ENCODE assay signal across 8 cellular contexts in the genomic region with DNA sequence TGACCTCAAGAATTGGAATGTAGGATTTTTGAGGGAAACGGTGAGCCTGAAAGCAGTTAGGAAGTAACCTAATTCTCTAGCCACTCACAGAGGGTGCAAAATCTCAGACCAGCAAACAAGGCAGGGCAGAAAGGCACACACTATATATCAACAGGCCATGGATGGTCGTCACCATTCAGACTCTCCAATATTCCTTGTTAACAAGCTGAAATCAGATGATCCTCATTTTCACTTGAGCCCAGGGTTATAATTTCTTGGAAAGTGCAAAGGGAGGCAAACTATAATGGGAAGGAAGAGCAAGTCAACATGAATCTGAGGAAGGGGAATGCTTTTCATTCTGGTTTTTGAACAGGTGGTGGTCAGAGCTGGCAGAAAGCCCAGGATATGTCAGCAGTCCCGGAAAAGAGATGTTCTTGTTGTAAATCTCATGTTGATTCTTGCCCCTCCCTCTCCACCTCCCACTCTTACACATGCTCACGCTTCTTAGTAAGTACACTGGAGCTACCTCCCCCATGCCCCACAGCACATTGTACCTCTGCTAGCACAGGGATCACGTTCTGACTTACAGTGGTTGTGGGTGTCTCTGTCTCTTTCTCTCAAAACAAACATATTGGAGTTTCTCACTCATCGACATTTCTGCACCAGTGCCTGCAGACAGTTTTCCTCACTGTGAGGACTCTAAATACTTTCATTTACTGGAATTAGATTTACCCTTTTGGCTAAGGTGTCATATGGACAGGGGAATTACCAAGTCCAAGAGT.
DNase-seq lines count a peak whose midpoint lies in the region; ATAC-seq lines count a peak whose summit lies in the region.
"Had no signal": no experiment of that assay in that cellular context is flagged by ENCODE, and none has a peak within 500 bp of the region (broad histone marks: within the 10 kb centered on the region; RNA-seq: fewer than 3 reads in every experiment).

No MANE protein-coding gene starts in this region.

- H3K27me3 ChIP-seq in effector memory CD4-positive, alpha-beta T cell (replicated peaks; ENCODE audit: control insufficient read depth, insufficient read depth, low read length, poor library complexity, severe bottlenecking) = no peaks in the 10 kb centered on the region

- H3K27ac Mint-ChIP-seq in activated CD8-positive, alpha-beta memory T cell treated with anti-CD3 and anti-CD28 coated beads, Interleukin-2, amount 10 ng/mL, durations not matched to agents 7 days and 5 days = peak overlapping the region; percentile 84

- ATAC-seq in GM19035 (IDR thresholded peaks at IDR 0.05; ENCODE audit: unreplicated experiment) (peak; percentile 46), HG03060 (IDR thresholded peaks at IDR 0.05; ENCODE audit: low read depth, unreplicated experiment) (peak; percentile 37)
- ATAC-seq in activated CD8-positive, alpha-beta memory T cell treated with anti-CD3 and anti-CD28 coated beads, Interleukin-2, amount 10 ng/mL, durations not matched to agents 7 days and 5 days = peak; percentile 67

- peaks cover 44% of the 10 kb centered on the region for H3K4me1 ChIP-seq in effector memory CD4-positive, alpha-beta T cell (ENCODE audit: control insufficient read depth, insufficient read depth, low read length, poor library complexity, severe bottlenecking)
- H3K4me1 ChIP-seq: parathyroid adenoma had no signal

- H3K27ac ChIP-seq in effector memory CD4-positive, alpha-beta T cell (ENCODE audit: insufficient read depth, low read length, poor library complexity, severe bottlenecking) = no peak overlapping the region
- H3K27ac ChIP-seq: parathyroid adenoma had no signal

- no peak overlapping the region for H3K4me3 ChIP-seq in effector memory CD4-positive, alpha-beta T cell (ENCODE audit: insufficient read depth, low read depth, low read length, poor library complexity, severe bottlenecking)

- H3K4me3 Mint-ChIP-seq in activated CD8-positive, alpha-beta memory T cell treated with anti-CD3 and anti-CD28 coated beads, Interleukin-2, amount 10 ng/mL, durations not matched to agents 7 days and 5 days = no peak overlapping the region

- H3K9me3 Mint-ChIP-seq in activated CD8-positive, alpha-beta memory T cell treated with anti-CD3 and anti-CD28 coated beads, Interleukin-2, amount 10 ng/mL, durations not matched to agents 7 days and 5 days (ENCODE audit: low read depth) = peaks cover 15% of the 10 kb centered on the region

- no peaks in the 10 kb centered on the region for H3K27me3 Mint-ChIP-seq in activated CD8-positive, alpha-beta memory T cell treated with anti-CD3 and anti-CD28 coated beads, Interleukin-2, amount 10 ng/mL, durations not matched to agents 7 days and 5 days

- no peaks in the 10 kb centered on the region for H3K36me3 ChIP-seq in effector memory CD4-positive, alpha-beta T cell (ENCODE audit: control insufficient read depth, insufficient read depth, low read length)

- DNase-seq in NCI-H2171 treated with DMSO at 0.1 percent for 48 hours (lab: John Stamatoyannopoulos, UW) = peak; percentile 92
- DNase-seq in activated CD8-positive, alpha-beta memory T cell treated with anti-CD3 and anti-CD28 coated beads, Interleukin-2, amount 10 ng/mL, durations not matched to agents 7 days and 5 days = peak; percentile 78
- DNase-seq in iris pigment epithelial cell (ENCODE audit: low read depth) = peak; percentile 85
- DNase-seq in stimulated activated CD8-positive, alpha-beta memory T cell treated with anti-CD3 and anti-CD28 coated beads, Interleukin-2, amount 100 ng/mL, for 48 hours (ENCODE audit: low read depth in 2 of 2) = peak; percentile 17 to 39
- DNase-seq in effector memory CD4-positive, alpha-beta T cell = no peak

- peaks cover 35% of the 10 kb centered on the region for H3K36me3 Mint-ChIP-seq in activated CD8-positive, alpha-beta memory T cell treated with anti-CD3 and anti-CD28 coated beads, Interleukin-2, amount 10 ng/mL, durations not matched to agents 7 days and 5 days

- no peaks in the 10 kb centered on the region for H3K9me3 ChIP-seq in effector memory CD4-positive, alpha-beta T cell (ENCODE audit: control insufficient read depth, low read length)

- CTCF ChIA-PET in activated CD8-positive, alpha-beta memory T cell treated with anti-CD3 and anti-CD28 coated beads, Interleukin-2, amount 10 ng/mL, durations not matched to agents 7 days and 5 days (lab: Charles Lee) = interaction anchor here (0.6 to 2.4 kb wide), 5 partner anchors 23 to 69 kb away, joined by 3 to 12 read pairs (median 3); no protein-coding TSS in a partner anchor

- H3K4me1 Mint-ChIP-seq in activated CD8-positive, alpha-beta memory T cell treated with anti-CD3 and anti-CD28 coated beads, Interleukin-2, amount 10 ng/mL, durations not matched to agents 7 days and 5 days = peaks cover 67% of the 10 kb centered on the region

Comparison
In these comparisons a context has a peak if more than half of its experiments do, and no peak if none do; other contexts are left out.
1. DNase-seq: peak in NCI-H2171 treated with DMSO at 0.1 percent for 48 hours (single experiment), activated CD8-positive, alpha-beta memory T cell treated with anti-CD3 and anti-CD28 coated beads, Interleukin-2, amount 10 ng/mL, durations not matched to agents 7 days and 5 days (single experiment), iris pigment epithelial cell (single experiment) and stimulated activated CD8-positive, alpha-beta memory T cell treated with anti-CD3 and anti-CD28 coated beads, Interleukin-2, amount 100 ng/mL, for 48 hours (2 of 2); none in effector memory CD4-positive, alpha-beta T cell (0 of 3).
2. Peak in every context shown above with its lines, with median percentiles within 50 percentile points of each other: ATAC-seq.